In genomic region chr2:206472094-206472493, GRCh38 we compare ENCODE assay signal across 18 cellular contexts. TPM values are rescaled to one million over a fixed set of nuclear protein-coding genes. Genes with fewer than 3 reads are reported as not detected.
DNase-seq lines count a peak whose midpoint lies in the region; ATAC-seq lines count a peak whose summit lies in the region.
"Had no signal": no experiment of that assay in that cellular context is flagged by ENCODE, and none has a peak within 500 bp of the region (broad histone marks: within the 10 kb centered on the region; RNA-seq: fewer than 3 reads in every experiment).

No MANE protein-coding gene starts in this region.

- intact Hi-C loops in left colon (cut with DNase I, micrococcal nuclease) = no loop called here

- peak overlapping the region; percentile 67 for H3K27ac ChIP-seq in caudate nucleus (ENCODE audit: low read depth, low read length)
- H3K27ac ChIP-seq: A549 had no signal

- peak; percentile 57 for ATAC-seq in GM19351 (IDR thresholded peaks at IDR 0.05; ENCODE audit: unreplicated experiment)
- peak; percentile 46 for ATAC-seq in HG02884 (IDR thresholded peaks at IDR 0.05; ENCODE audit: unreplicated experiment)
- peak; percentile 25 for ATAC-seq in HG03432 (IDR thresholded peaks at IDR 0.05; ENCODE audit: unreplicated experiment)
- ATAC-seq in left colon = no peak
- ATAC-seq: A549; CD8-positive, alpha-beta T cell had no signal

- no peak for DNase-seq in caudate nucleus (lab: John Stamatoyannopoulos, UW)
- DNase-seq in AG08395 (ENCODE audit: low spot score) = no peak
- no peak for DNase-seq in activated CD4-positive, alpha-beta T cell treated with anti-CD3 and anti-CD28 coated beads for 1 hour
- DNase-seq in stimulated activated CD4-positive, alpha-beta T cell treated with anti-CD3 and anti-CD28 coated beads, Interleukin-4, amount 100 ng/mL, for 4 hours = no peak
- DNase-seq in left colon = no peak
- DNase-seq: CD8-positive, alpha-beta T cell; COR-L47; DMS153; DND-41; GDM1; IMR-90; Kasumi-1; KBM-7 had no signal

RNA-seq across cellular contexts. Expression of gene ADAM23, which starts 28.8 kb away (rescaled TPM):
- total RNA-seq in left colon = 1 to 10 TPM in 1 of 2 donors, under 1 TPM in 1; 0.79 to 1.8 TPM
- total RNA-seq: HT-29 had no signal
